In genomic region chr14:64081174-64081746, GRCh38 we compare ENCODE assay signal across 18 cellular contexts.
A peak's percentile ranks its signal among the peaks of the same experiment; 100 is the strongest.
DNase-seq lines count a peak whose midpoint lies in the region; ATAC-seq, FAIRE-seq and TF ChIP-seq lines count a peak whose summit lies in the region.
"Had no signal": no experiment of that assay in that cellular context is flagged by ENCODE, and none has a peak within 500 bp of the region (broad histone marks: within the 10 kb centered on the region; RNA-seq: fewer than 3 reads in every experiment).

No MANE protein-coding gene starts in this region.

- no peaks in the 10 kb centered on the region for H3K9me2 ChIP-seq in GM23248 (ENCODE audit: insufficient read depth)

- DNase-seq in A549 (ENCODE audit: low read depth in 1 of 2, low spot score in 1 of 2) (no peak), GM23248 (peak; percentile 24), epithelial cell of esophagus (ENCODE audit: low read depth) (peak; percentile 70), gastrocnemius medialis (no peak), coronary artery (ENCODE audit: low spot score) (no peak), D721Med (ENCODE audit: insufficient read length, low spot score) (no peak)
- DNase-seq: BE2C; CD8-positive, alpha-beta T cell; DND-41; GF-D8; NCI-H1694; NCI-H2107; NCI-H226; NCI-H526 treated with DMSO at 0.1 percent for 48 hours had no signal

- H3K9ac ChIP-seq in GM23248 = no peak overlapping the region

- no peaks in the 10 kb centered on the region for H3K79me2 ChIP-seq in GM23248 (ENCODE audit: insufficient read depth)

- 73% methylated on average over 3 of the region's 3 CpGs for WGBS in A549 (ENCODE audit: missing lambda C conversion rate)
- 96 to 98% methylated on average over 3 of the region's 3 CpGs for WGBS in GM23248 (ENCODE audit: low coverage in 1 of 2, low lambda C conversion rate in 2 of 2, missing lambda C conversion rate in 2 of 2), 2 experiments

- CTCF ChIA-PET in A549 (lab: Yijun Ruan, JAX) = interaction anchor here (1.0 kb wide), 1 partner anchor 19 kb away, joined by 3 read pairs; no protein-coding TSS in a partner anchor

- no peaks in the 10 kb centered on the region for H3K9me3 ChIP-seq in A549
- no peaks in the 10 kb centered on the region for H3K9me3 ChIP-seq in GM23248 (ENCODE audit: low read depth)
- no peaks in the 10 kb centered on the region for H3K9me3 ChIP-seq in gastrocnemius medialis
- H3K9me3 ChIP-seq: BE2C had no signal

- no peaks in the 10 kb centered on the region for H4K20me1 ChIP-seq in GM23248 (ENCODE audit: insufficient read depth)

- H2AFZ ChIP-seq in GM23248 = no peak overlapping the region

- H3K4me2 ChIP-seq in A549 (no peak overlapping the region), GM23248 (ENCODE audit: unreplicated experiment) (no peak overlapping the region)

- FAIRE-seq in A549 (lab: Jason Lieb, UNC) (no peak), D721Med (lab: Jason Lieb, UNC) (no peak)
- FAIRE-seq: GM19239, K562 had no signal

- H3K4me1 ChIP-seq in A549 = no peaks in the 10 kb centered on the region
- no peaks in the 10 kb centered on the region for H3K4me1 ChIP-seq in GM23248 (ENCODE audit: insufficient read depth)
- peaks cover 15 to 22% of the 10 kb centered on the region in 2 donors for H3K4me1 ChIP-seq in gastrocnemius medialis
- H3K4me1 ChIP-seq: BE2C had no signal

- POLR2A ChIA-PET in A549 (lab: Yijun Ruan, JAX) = interaction anchor here (0.6 kb wide), 1 partner anchor 179 kb away, joined by 3 read pairs; no protein-coding TSS in a partner anchor

- H3K36me3 ChIP-seq in GM23248 (ENCODE audit: low read depth) (no peaks in the 10 kb centered on the region), gastrocnemius medialis (peaks cover 0 to 15% of the 10 kb centered on the region in 2 donors)

- in situ Hi-C loops in GM23248 (cut with MboI) (no loop called here), gastrocnemius medialis (cut with MboI; ENCODE audit: low sequenced_read_pairs in 4 of 4) (no loop called here)

- H3K27ac ChIP-seq in A549 = no peak overlapping the region
- no peak overlapping the region for H3K27ac ChIP-seq in GM23248
- H3K27ac ChIP-seq in gastrocnemius medialis = peak overlapping the region; percentile 69 to 86 (median 84)
- H3K27ac ChIP-seq in coronary artery = peak overlapping the region in 1 of 2 donors; percentile 50
- H3K27ac ChIP-seq: HL-60 had no signal

- no peak for TF ChIP-seq RAD21 in A549 (conservative IDR thresholded peaks at IDR 0.05 in 1 of 2, IDR thresholded peaks at IDR 0.05 in 1 of 2)

- intact Hi-C loops in gastrocnemius medialis (cut with DNase I; ENCODE audit: low total_unique reads) = loop anchor here (5.0 kb wide), 1 partner anchor 306 kb away; the partner anchor contains the start of gene MTHFD1

- TF ChIP-seq EP300 in A549 (IDR thresholded peaks at IDR 0.05) = no peak

- no peaks in the 10 kb centered on the region for H3F3A ChIP-seq in GM23248 (ENCODE audit: insufficient read depth)

- TF ChIP-seq POLR2A in A549 (IDR thresholded peaks at IDR 0.05; ENCODE audit: low read length) (no peak), gastrocnemius medialis (IDR thresholded peaks at IDR 0.05) (no peak)

- ATAC-seq in A549 (no peak), gastrocnemius medialis (no peak), GM19452 (IDR thresholded peaks at IDR 0.05; ENCODE audit: unreplicated experiment) (no peak)
- ATAC-seq: CD8-positive, alpha-beta T cell; K562 had no signal

- TF ChIP-seq CTCF in A549 (IDR thresholded peaks at IDR 0.05) (no peak), epithelial cell of esophagus (IDR thresholded peaks at IDR 0.05; ENCODE audit: insufficient read depth, low read depth, low read length, missing control alignments) (no peak), gastrocnemius medialis (IDR thresholded peaks at IDR 0.05 in 4 of 5, conservative IDR thresholded peaks at IDR 0.05 in 1 of 5) (no peak), coronary artery (IDR thresholded peaks at IDR 0.05) (no peak), D721Med (IDR thresholded peaks at IDR 0.05; ENCODE audit: insufficient read depth, missing control alignments) (no peak)

- H3K27me3 ChIP-seq in GM23248 (replicated peaks; ENCODE audit: insufficient read depth) (peaks cover 8% of the 10 kb centered on the region; the same call in 1 of the 2 replicates), gastrocnemius medialis (no peaks in the 10 kb centered on the region)
- H3K27me3 ChIP-seq: BE2C had no signal

- H3K4me3 ChIP-seq in A549 (no peak overlapping the region), GM23248 (no peak overlapping the region), epithelial cell of esophagus (ENCODE audit: low read length) (no peak overlapping the region), gastrocnemius medialis (no peak overlapping the region), coronary artery (no peak overlapping the region)
- H3K4me3 ChIP-seq: K562 had no signal

TF ChIP-seq in A549, 52 proteins besides CTCF, POLR2A, EP300 and RAD21:
- TF ChIP-seq KDM1A (IDR thresholded peaks at IDR 0.05; ENCODE audit: low read depth) = no peak
- TF ChIP-seq RFX5 (IDR thresholded peaks at IDR 0.05) = no peak
- TF ChIP-seq MAFK (IDR thresholded peaks at IDR 0.05; ENCODE audit: partially characterized antibody) = peak; percentile 4
- TF ChIP-seq HOXA7 (CRISPR knock-in tag; IDR thresholded peaks at IDR 0.05) = no peak
TF ChIP-seq in A549: peak in this region for 1.

Comparison
In these comparisons a context has a peak if more than half of its experiments do, and no peak if none do; other contexts are left out.
1. DNase-seq: peak in GM23248 (single experiment) and epithelial cell of esophagus (single experiment); none in A549 (0 of 2), gastrocnemius medialis (0 of 2), coronary artery (single experiment) and D721Med (single experiment).
2. H3K27ac ChIP-seq: peak in gastrocnemius medialis (4 of 4); none in A549 (0 of 2) and GM23248 (single experiment).